In genomic region chr3:187737401-187738088, GRCh38 we compare ENCODE assay signal across 9 cellular contexts. TPM values are rescaled to one million over a fixed set of nuclear protein-coding genes. Genes with fewer than 3 reads are reported as not detected.
DNase-seq lines count a peak whose midpoint lies in the region; ATAC-seq and TF ChIP-seq lines count a peak whose summit lies in the region.
"Had no signal": no experiment of that assay in that cellular context is flagged by ENCODE, and none has a peak within 500 bp of the region (broad histone marks: within the 10 kb centered on the region; RNA-seq: fewer than 3 reads in every experiment).

No MANE protein-coding gene starts in this region.

- H3K27me3 Mint-ChIP-seq in activated T-helper 1 cell treated with anti-CD3 and anti-CD28 coated beads, Interleukin-12 subunit alpha, Interleukin-12 subunit beta, Interleukin-2, Interleukin-4 antibody, amounts not matched to agents 30 ng/mL and 10 ng/mL and 1 ng/mL, durations not matched to agents 14 hours and 24 hours and 36 hours (ENCODE audit: insufficient read depth) = no peaks in the 10 kb centered on the region
- H3K27me3 Mint-ChIP-seq in naive B cell = no peaks in the 10 kb centered on the region

- peaks cover 66% of the 10 kb centered on the region for H3K4me1 Mint-ChIP-seq in activated T-helper 1 cell treated with anti-CD3 and anti-CD28 coated beads, Interleukin-12 subunit alpha, Interleukin-12 subunit beta, Interleukin-2, Interleukin-4 antibody, amounts not matched to agents 30 ng/mL and 10 ng/mL and 1 ng/mL, durations not matched to agents 14 hours and 24 hours and 36 hours (ENCODE audit: low read depth)
- H3K4me1 Mint-ChIP-seq in naive B cell = peaks cover 43 to 68% (median 63%) of the 10 kb centered on the region in 3 donors

- DNase-seq in D341Med (ENCODE audit: low spot score) (peak; percentile 56), NB4 (ENCODE audit: low read depth) (peak; percentile 20), fibroblast of mammary gland (ENCODE audit: low read depth) (peak; percentile 69), naive B cell (peak; percentile 25)
- DNase-seq in activated T-helper 1 cell treated with anti-CD3 and anti-CD28 coated beads, Interleukin-12 subunit alpha, Interleukin-12 subunit beta, Interleukin-2, Interleukin-4 antibody, amounts not matched to agents 30 ng/mL and 10 ng/mL and 1 ng/mL, durations not matched to agents 14 hours and 24 hours and 36 hours (ENCODE audit: low spot score) = peak; percentile 44

- peak overlapping the region; percentile 78 for H3K27ac ChIP-seq in temporal lobe (ENCODE audit: low read depth, low read length)

- no peaks in the 10 kb centered on the region for H3K9me3 Mint-ChIP-seq in activated T-helper 1 cell treated with anti-CD3 and anti-CD28 coated beads, Interleukin-12 subunit alpha, Interleukin-12 subunit beta, Interleukin-2, Interleukin-4 antibody, amounts not matched to agents 30 ng/mL and 10 ng/mL and 1 ng/mL, durations not matched to agents 14 hours and 24 hours and 36 hours
- H3K9me3 Mint-ChIP-seq in naive B cell = no peaks in the 10 kb centered on the region

- peak overlapping the region; percentile 96 for H3K4me3 Mint-ChIP-seq in activated T-helper 1 cell treated with anti-CD3 and anti-CD28 coated beads, Interleukin-12 subunit alpha, Interleukin-12 subunit beta, Interleukin-2, Interleukin-4 antibody, amounts not matched to agents 30 ng/mL and 10 ng/mL and 1 ng/mL, durations not matched to agents 14 hours and 24 hours and 36 hours
- peak overlapping the region; percentile 88 to 100 (median 98) for H3K4me3 Mint-ChIP-seq in naive B cell

- H3K27ac Mint-ChIP-seq in activated T-helper 1 cell treated with anti-CD3 and anti-CD28 coated beads, Interleukin-12 subunit alpha, Interleukin-12 subunit beta, Interleukin-2, Interleukin-4 antibody, amounts not matched to agents 30 ng/mL and 10 ng/mL and 1 ng/mL, durations not matched to agents 14 hours and 24 hours and 36 hours = peak overlapping the region; percentile 92
- peak overlapping the region; percentile 11 to 99 (median 95) for H3K27ac Mint-ChIP-seq in naive B cell

- H3K4me3 ChIP-seq in NB4 (ENCODE audit: low read depth, low read length) (no peak overlapping the region), fibroblast of mammary gland (ENCODE audit: control insufficient read depth, low read depth, low read length) (peak overlapping the region; percentile 63)

- ATAC-seq in naive B cell (ENCODE audit: low read depth in 2 of 2) = no peak
- ATAC-seq in HG03565 (IDR thresholded peaks at IDR 0.05; ENCODE audit: unreplicated experiment) = no peak
- ATAC-seq in HG03457 (IDR thresholded peaks at IDR 0.05; ENCODE audit: unreplicated experiment) = no peak

- no peak for TF ChIP-seq CTCF in NB4 (IDR thresholded peaks at IDR 0.05; ENCODE audit: low read depth, low read length)
- peak; percentile 2 for TF ChIP-seq CTCF in fibroblast of mammary gland (conservative IDR thresholded peaks at IDR 0.05; ENCODE audit: control insufficient read depth, insufficient read depth, low read depth, low read length)

- peaks cover 31% of the 10 kb centered on the region for H3K36me3 Mint-ChIP-seq in activated T-helper 1 cell treated with anti-CD3 and anti-CD28 coated beads, Interleukin-12 subunit alpha, Interleukin-12 subunit beta, Interleukin-2, Interleukin-4 antibody, amounts not matched to agents 30 ng/mL and 10 ng/mL and 1 ng/mL, durations not matched to agents 14 hours and 24 hours and 36 hours (ENCODE audit: low read depth)
- peaks cover 0 to 7% of the 10 kb centered on the region in 2 donors for H3K36me3 Mint-ChIP-seq in naive B cell

- intact Hi-C loops in activated T-helper 1 cell treated with anti-CD3 and anti-CD28 coated beads, Interleukin-12 subunit alpha, Interleukin-12 subunit beta, Interleukin-2, Interleukin-4 antibody, amounts not matched to agents 30 ng/mL and 10 ng/mL and 1 ng/mL, durations not matched to agents 14 hours and 24 hours and 36 hours (cut with micrococcal nuclease) = loop anchor here (1.0 to 10.0 kb wide), 4 partner anchors 1051 to 1497 kb away; no protein-coding TSS in a partner anchor

- no peak for TF ChIP-seq POLR2A in NB4 (IDR thresholded peaks at IDR 0.05; ENCODE audit: extremely low read depth, insufficient read length)

RNA-seq across cellular contexts. Expression of gene BCL6, which starts 7.7 kb away (rescaled TPM):
- 38.8 and 42.1 TPM in 2 replicates for total RNA-seq in activated T-helper 1 cell treated with anti-CD3 and anti-CD28 coated beads, Interleukin-12 subunit alpha, Interleukin-12 subunit beta, Interleukin-2, Interleukin-4 antibody, amounts not matched to agents 30 ng/mL and 10 ng/mL and 1 ng/mL, durations not matched to agents 14 hours and 24 hours and 36 hours
- 10 to 100 TPM; 20.7 to 39.3 (median 31.9) TPM for polyA plus RNA-seq in naive B cell (ENCODE audit: low read depth in 6 of 6)
- total RNA-seq in temporal lobe = 14.0 TPM

RNA-seq across cellular contexts. Expression of gene RTP2, which starts 35.2 kb away (rescaled TPM):
- not detected in 2 replicates for total RNA-seq in activated T-helper 1 cell treated with anti-CD3 and anti-CD28 coated beads, Interleukin-12 subunit alpha, Interleukin-12 subunit beta, Interleukin-2, Interleukin-4 antibody, amounts not matched to agents 30 ng/mL and 10 ng/mL and 1 ng/mL, durations not matched to agents 14 hours and 24 hours and 36 hours
- not detected for polyA plus RNA-seq in naive B cell (ENCODE audit: low read depth in 6 of 6)
- total RNA-seq in temporal lobe = not detected
- total RNA-seq: SK-MEL-5 had no signal
